In genomic region chr17:45428050-45428953, GRCh38 we compare ENCODE assay signal across 8 cellular contexts. TPM values are rescaled to one million over a fixed set of nuclear protein-coding genes. Genes with fewer than 3 reads are reported as not detected.
DNase-seq lines count a peak whose midpoint lies in the region; ATAC-seq, FAIRE-seq and TF ChIP-seq lines count a peak whose summit lies in the region.

No MANE protein-coding gene starts in this region.

- peaks cover 6% of the 10 kb centered on the region for H3K27me3 Mint-ChIP-seq in activated naive CD8-positive, alpha-beta T cell treated with anti-CD3 and anti-CD28 coated beads for 36 hours

- no peak for FAIRE-seq in D721Med (lab: Jason Lieb, UNC)

- H3K9me3 Mint-ChIP-seq in activated naive CD8-positive, alpha-beta T cell treated with anti-CD3 and anti-CD28 coated beads for 36 hours = no peaks in the 10 kb centered on the region

- TF ChIP-seq CTCF in D721Med (IDR thresholded peaks at IDR 0.05; ENCODE audit: insufficient read depth, missing control alignments) = peak; percentile 95

- H3K36me3 Mint-ChIP-seq in activated naive CD8-positive, alpha-beta T cell treated with anti-CD3 and anti-CD28 coated beads for 36 hours = no peaks in the 10 kb centered on the region

- H3K4me1 Mint-ChIP-seq in activated naive CD8-positive, alpha-beta T cell treated with anti-CD3 and anti-CD28 coated beads for 36 hours = peaks cover 22% of the 10 kb centered on the region

- peak overlapping the region; percentile 11 for H3K4me3 Mint-ChIP-seq in activated naive CD8-positive, alpha-beta T cell treated with anti-CD3 and anti-CD28 coated beads for 36 hours

- intact Hi-C loops in cardiac septum (cut with DNase I) = no loop called here

- DNase-seq in D721Med (ENCODE audit: insufficient read length, low spot score) (peak; percentile 72), NCI-H1092 (lab: John Stamatoyannopoulos, UW) (peak; percentile 41), SW 1271 (lab: John Stamatoyannopoulos, UW) (peak; percentile 29 to 66), cardiac septum (ENCODE audit: low spot score) (peak; percentile 93), retina (peak; percentile 91)
- DNase-seq in activated naive CD8-positive, alpha-beta T cell treated with anti-CD3 and anti-CD28 coated beads for 36 hours = peak; percentile 88

- H3K27ac Mint-ChIP-seq in activated naive CD8-positive, alpha-beta T cell treated with anti-CD3 and anti-CD28 coated beads for 36 hours = no peak overlapping the region

- ATAC-seq in GM21723 (IDR thresholded peaks at IDR 0.05; ENCODE audit: unreplicated experiment) = peak; percentile 50
- no peak for ATAC-seq in HG03457 (IDR thresholded peaks at IDR 0.05; ENCODE audit: unreplicated experiment)

RNA-seq across cellular contexts. Expression of gene ARHGAP27, which starts 4.4 kb away (rescaled TPM):
- total RNA-seq in activated naive CD8-positive, alpha-beta T cell treated with anti-CD3 and anti-CD28 coated beads for 36 hours = 10 to 100 TPM; 33.3 to 35.8 TPM
- 20.0 TPM for total RNA-seq in cardiac septum

Comparison
In these comparisons a context has a peak if more than half of its experiments do, and no peak if none do; other contexts are left out.
1. DNase-seq: peak in every context shown above with its lines; median percentile 93 in cardiac septum; 91 in retina; 88 in activated naive CD8-positive, alpha-beta T cell treated with anti-CD3 and anti-CD28 coated beads for 36 hours; 72 in D721Med; 48 in SW 1271; 41 in NCI-H1092.